6 cellular contexts compared by ENCODE assay signal in genomic region chr16:21605848-21606247, GRCh38. TPM values are rescaled to one million over a fixed set of nuclear protein-coding genes. Genes with fewer than 3 reads are reported as not detected.
"Had no signal": no experiment of that assay in that cellular context is flagged by ENCODE, and none has a peak within 500 bp of the region (broad histone marks: within the 10 kb centered on the region; RNA-seq: fewer than 3 reads in every experiment).

No MANE protein-coding gene starts in this region.

RNA-seq across cellular contexts. Expression of gene IGSF6, which starts 46.6 kb away (rescaled TPM):
- total RNA-seq: IMR-90, K562, SK-MEL-5, WTC11 had no signal
- polyA plus RNA-seq: IMR-90 had no signal

RNA-seq across cellular contexts. Expression of gene OTOA, which starts 57.9 kb away (rescaled TPM):
- total RNA-seq: IMR-90, K562, Peyer's patch, Right ventricle myocardium inferior, SK-MEL-5 had no signal
